In genomic region chr7:138226001-138226476, GRCh38 we compare ENCODE assay signal across 1 cellular context.
TF ChIP-seq lines count a peak whose summit lies in the region.

No MANE protein-coding gene starts in this region.

TF ChIP-seq in H1, 55 proteins besides CTCF, POLR2A, EP300 and RAD21 (continued from another document):
- TF ChIP-seq CHD7 (IDR thresholded peaks at IDR 0.05; ENCODE audit: insufficient replicate concordance, low read length) (no peak), BACH1 (IDR thresholded peaks at IDR 0.05; ENCODE audit: low read length) (no peak), RFX5 (IDR thresholded peaks at IDR 0.05; ENCODE audit: borderline replicate concordance, low read depth, low read length) (no peak), GTF2F1 (IDR thresholded peaks at IDR 0.05; ENCODE audit: borderline replicate concordance, low read depth, low read length) (no peak), HDAC2 (IDR thresholded peaks at IDR 0.05; ENCODE audit: borderline replicate concordance in 1 of 2, low read depth in 2 of 2, low read length in 2 of 2) (no peak), TCF12 (IDR thresholded peaks at IDR 0.05; ENCODE audit: low read depth, low read length) (no peak), KDM5A (IDR thresholded peaks at IDR 0.05; ENCODE audit: low read length) (no peak), ZNF274 (IDR thresholded peaks at IDR 0.05; ENCODE audit: borderline replicate concordance, extremely low read depth, low read length) (no peak), MAFK (IDR thresholded peaks at IDR 0.05; ENCODE audit: low read depth, low read length) (no peak), BCL11A (IDR thresholded peaks at IDR 0.05; ENCODE audit: low read depth in 2 of 2, low read length in 2 of 2) (no peak), CBX8 (IDR thresholded peaks at IDR 0.05; ENCODE audit: borderline replicate concordance, low read depth, low read length) (no peak), GABPA (IDR thresholded peaks at IDR 0.05; ENCODE audit: borderline replicate concordance, insufficient read depth, low read length) (no peak), PHF8 (conservative IDR thresholded peaks at IDR 0.05; ENCODE audit: low read depth, low read length) (no peak), EZH2 (IDR thresholded peaks at IDR 0.05; ENCODE audit: low read depth, low read length, severe bottlenecking) (no peak), TAF7 (optimal IDR thresholded peaks at IDR 0.05; ENCODE audit: borderline replicate concordance, low read depth, low read length) (no peak)
TF ChIP-seq in H1: peak in this region for 0.
